Comparison of ENCODE assay signal across 8 cellular contexts in genomic region chr19:39341122-39341719, GRCh38. TPM values are rescaled to one million over a fixed set of nuclear protein-coding genes. Genes with fewer than 3 reads are reported as not detected.
DNase-seq lines count a peak whose midpoint lies in the region; ATAC-seq, FAIRE-seq and TF ChIP-seq lines count a peak whose summit lies in the region.

No MANE protein-coding gene starts in this region.

- no peak overlapping the region for H2AK5ac ChIP-seq in H9 (ENCODE audit: insufficient read length, low read length)

- no peak overlapping the region for H2BK5ac ChIP-seq in H9 (ENCODE audit: insufficient read length, low read length)

- H3K4ac ChIP-seq in H9 (ENCODE audit: low read depth, low read length), result no peak overlapping the region

- ATAC-seq in GM19023 (IDR thresholded peaks at IDR 0.05; ENCODE audit: unreplicated experiment), result no peak

- H3K9me3 ChIP-seq in BE2C (no peaks in the 10 kb centered on the region), H9 (ENCODE audit: control insufficient read depth, low read depth, low read length) (no peaks in the 10 kb centered on the region)

- H3K23ac ChIP-seq in H9 (ENCODE audit: insufficient read length, low read depth, low read length), result no peak overlapping the region

- peak overlapping the region; percentile 32 for H2AFZ ChIP-seq in H9 (ENCODE audit: low read length)

- no peak overlapping the region for H3K56ac ChIP-seq in H9 (ENCODE audit: insufficient read length, low read depth, low read length)

- H3K4me1 ChIP-seq in BE2C (no peaks in the 10 kb centered on the region), H9 (ENCODE audit: insufficient read depth, low read length) (no peaks in the 10 kb centered on the region)

- peaks cover 14% of the 10 kb centered on the region for H3K23me2 ChIP-seq in H9 (ENCODE audit: insufficient read length, low read depth, low read length, poor library complexity, severe bottlenecking)

- no peak overlapping the region for H2BK15ac ChIP-seq in H9 (ENCODE audit: low read depth, low read length)

- TF ChIP-seq CTCF in BE2C (IDR thresholded peaks at IDR 0.05; ENCODE audit: low read depth, low read length) (no peak), H9 (conservative IDR thresholded peaks at IDR 0.05) (no peak), WI38 (IDR thresholded peaks at IDR 0.05; ENCODE audit: low read depth, low read length) (no peak), foreskin fibroblast (IDR thresholded peaks at IDR 0.05; ENCODE audit: low read depth, low read length) (no peak)

- H3K27me3 Mint-ChIP-seq in H9 (ENCODE audit: low read depth), result peaks cover 21% of the 10 kb centered on the region

- H3K9ac ChIP-seq in H9 (ENCODE audit: extremely low read depth, insufficient read length, low read length), result peak overlapping the region; percentile 80

- H3K4me2 ChIP-seq in H9 (ENCODE audit: insufficient read depth, insufficient read length, low read length), result peak overlapping the region; percentile 86

- DNase-seq in BE2C (peak; percentile 22), H9 (peak; percentile 58), foreskin fibroblast (peak in 1 of 2 donors; percentile 53), occipital lobe (lab: John Stamatoyannopoulos, UW) (peak; percentile 48), posterior vena cava (ENCODE audit: low spot score) (no peak), urothelium cell line (ENCODE audit: low spot score) (no peak)

- no peak for FAIRE-seq in urothelium cell line (lab: Jason Lieb, UNC)

- peaks cover 9% of the 10 kb centered on the region for H3K79me1 ChIP-seq in H9 (ENCODE audit: insufficient read depth, low read depth, low read length, poor library complexity, severe bottlenecking)

- H4K20me1 ChIP-seq in H9 (ENCODE audit: control insufficient read depth, insufficient read depth, insufficient read length), result no peaks in the 10 kb centered on the region

- H2BK20ac ChIP-seq in H9 (ENCODE audit: low read depth, low read length, poor library complexity, severe bottlenecking), result no peak overlapping the region

- H3K27me3 ChIP-seq in BE2C (no peaks in the 10 kb centered on the region), H9 (ENCODE audit: insufficient read depth, low read length) (no peaks in the 10 kb centered on the region)

- peaks cover 25 to 26% of the 10 kb centered on the region in 2 experiments for H3K4me1 Mint-ChIP-seq in H9

- H3K4me3 Mint-ChIP-seq in H9, result peak overlapping the region; percentile 84 to 93

- H3K9me3 Mint-ChIP-seq in H9, result no peaks in the 10 kb centered on the region; a peak in 1 of 5 replicates

- no CpG with 5 or more reads among the region's 17 CpGs for WGBS in H9 (ENCODE audit: extremely low coverage, insufficient read length, low lambda C conversion rate)

- H3K36me3 ChIP-seq in BE2C, result peaks cover 7% of the 10 kb centered on the region; the same call in 1 of the 2 replicates

- H2BK120ac ChIP-seq in H9 (ENCODE audit: low read depth, low read length, poor library complexity, severe bottlenecking), result no peak overlapping the region

- no peak overlapping the region for H4K8ac ChIP-seq in H9 (replicated peaks; ENCODE audit: insufficient read length, low read depth, low read length)

- intact Hi-C loops in posterior vena cava (cut with DNase I), result loop anchor here in 1 of 2 donors (10.0 kb wide), 1 partner anchor 94 kb away; the partner anchor contains the start of gene RPS16

- no peaks in the 10 kb centered on the region; the same call in 1 of the 2 replicates for H3K79me2 ChIP-seq in H9 (ENCODE audit: insufficient read depth, low read length)

- no peak overlapping the region for H2BK12ac ChIP-seq in H9 (ENCODE audit: insufficient read length, low read depth, low read length)

- H3K4me3 ChIP-seq in BE2C (ENCODE audit: low read depth, low read length) (peak overlapping the region; percentile 98), WI38 (ENCODE audit: low read depth, low read length) (peak overlapping the region; percentile 66), foreskin fibroblast (ENCODE audit: low read depth in 1 of 2, low read length in 2 of 2) (peak overlapping the region; percentile 74 to 89)

- peaks cover 2 to 19% (median 10%) of the 10 kb centered on the region in 3 experiments for H3K36me3 Mint-ChIP-seq in H9 (ENCODE audit: insufficient read depth in 1 of 3, low read depth in 3 of 3)

- H3K14ac ChIP-seq in H9 (ENCODE audit: insufficient read depth, low read length), result no peak overlapping the region

- no peak overlapping the region for H3T11ph ChIP-seq in H9 (ENCODE audit: low read length)

- H4K5ac ChIP-seq in H9 (ENCODE audit: insufficient read length, low read depth, low read length), result no peak overlapping the region

- no peak overlapping the region for H3K18ac ChIP-seq in H9 (ENCODE audit: insufficient read length, low read depth, low read length)

- no peak overlapping the region for H3K27ac ChIP-seq in H9 (ENCODE audit: insufficient read length, low read depth, low read length)

- H4K91ac ChIP-seq in H9 (ENCODE audit: insufficient read length, low read depth, low read length), result no peak overlapping the region

- peak overlapping the region; percentile 35 to 82 (median 79) for H3K27ac Mint-ChIP-seq in H9

RNA-seq across cellular contexts. Expression of gene SAMD4B, which starts 1.0 kb away (rescaled TPM):
- 169 TPM for polyA plus RNA-seq in BE2C (2012; ENCODE audit: insufficient read depth, insufficient read length, low read depth)
- 134 and 135 TPM in 2 replicates for total RNA-seq in H9 (2021)
- 18.7 TPM for total RNA-seq in occipital lobe
- 100 to 1,000 TPM in 1 of 2 donors, 10 to 100 TPM in 1; 74.5 to 119 TPM for total RNA-seq in posterior vena cava

RNA-seq across cellular contexts. Expression of gene GMFG, which starts 5.4 kb away (rescaled TPM):
- not detected for polyA plus RNA-seq in BE2C (2012; ENCODE audit: insufficient read depth, insufficient read length, low read depth)
- total RNA-seq in H9 (2021), result 0.48 TPM in 1 of 2 replicates, not detected in the other
- total RNA-seq in occipital lobe, result 5.3 TPM
- 10 to 100 TPM; 35.0 to 48.4 TPM for total RNA-seq in posterior vena cava

RNA-seq across cellular contexts. Expression of gene LRFN1, which starts 20.6 kb away (rescaled TPM):
- polyA plus RNA-seq in BE2C (2012; ENCODE audit: insufficient read depth, insufficient read length, low read depth), result 6.3 TPM
- 4.2 and 4.5 TPM in 2 replicates for total RNA-seq in H9 (2021)
- total RNA-seq in occipital lobe, result 6.9 TPM
- under 1 TPM; 0.29 to 0.32 TPM for total RNA-seq in posterior vena cava

RNA-seq across cellular contexts. Expression of gene IFNL1, which starts 45.0 kb away (rescaled TPM):
- not detected for polyA plus RNA-seq in BE2C (2012; ENCODE audit: insufficient read depth, insufficient read length, low read depth)
- total RNA-seq in H9 (2021) (not detected in 2 replicates), occipital lobe (not detected), posterior vena cava (not detected)

RNA-seq across cellular contexts. Expression of gene PAF1, which starts 49.7 kb away (rescaled TPM):
- polyA plus RNA-seq in BE2C (2012; ENCODE audit: insufficient read depth, insufficient read length, low read depth), result 130 TPM
- 34.9 and 38.0 TPM in 2 replicates for total RNA-seq in H9 (2021)
- total RNA-seq in occipital lobe, result 29.2 TPM
- total RNA-seq in posterior vena cava, result 10 to 100 TPM; 26.0 to 28.5 TPM

Comparison
In these comparisons a context has a peak if more than half of its experiments do, and no peak if none do; other contexts are left out.
1. DNase-seq: peak in BE2C (single experiment), H9 (single experiment) and occipital lobe (single experiment); none in posterior vena cava (single experiment) and urothelium cell line (single experiment).
2. Peak in every context shown above with its lines, with median percentiles within 50 percentile points of each other: H3K4me3 ChIP-seq.